ENCODE assay signal across 13 cellular contexts in genomic region chr9:108551030-108551964, GRCh38.
DNase-seq lines count a peak whose midpoint lies in the region; ATAC-seq and TF ChIP-seq lines count a peak whose summit lies in the region.
"Had no signal": no experiment of that assay in that cellular context is flagged by ENCODE, and none has a peak within 500 bp of the region (broad histone marks: within the 10 kb centered on the region; RNA-seq: fewer than 3 reads in every experiment).

No MANE protein-coding gene starts in this region.

- peak overlapping the region; percentile 62 for H3K14ac ChIP-seq in IMR-90 (replicated peaks; ENCODE audit: low read depth, low read length)

- no peaks in the 10 kb centered on the region for H3K9me3 Mint-ChIP-seq in T-helper 2 cell treated with Interferon-gamma antibody and Interleukin-4, amounts not matched to agents 5 μg/mL and 100 μg/mL, for 36 hours
- H3K9me3 Mint-ChIP-seq: activated T-helper 2 cell treated with anti-CD3 and anti-CD28 coated beads, Interferon-gamma antibody, Interleukin-2, Interleukin-4, amounts not matched to agents 10 μg/mL and 5 μg/mL and 100 μg/mL, durations not matched to agents 14 hours and 24 hours and 36 hours; nephron had no signal

- no peak overlapping the region for H3K4me3 Mint-ChIP-seq in T-helper 2 cell treated with Interferon-gamma antibody and Interleukin-4, amounts not matched to agents 5 μg/mL and 100 μg/mL, for 36 hours
- H3K4me3 Mint-ChIP-seq: nephron had no signal

- H3K4me1 Mint-ChIP-seq in T-helper 2 cell treated with Interferon-gamma antibody and Interleukin-4, amounts not matched to agents 5 μg/mL and 100 μg/mL, for 36 hours (ENCODE audit: low read depth) = no peaks in the 10 kb centered on the region
- H3K4me1 Mint-ChIP-seq: CD4-positive, alpha-beta memory T cell had no signal

- H3K27me3 Mint-ChIP-seq in T-helper 2 cell treated with Interferon-gamma antibody and Interleukin-4, amounts not matched to agents 5 μg/mL and 100 μg/mL, for 36 hours (ENCODE audit: low read depth) = no peaks in the 10 kb centered on the region
- H3K27me3 Mint-ChIP-seq: CD4-positive, alpha-beta memory T cell had no signal

- H2BK20ac ChIP-seq in IMR-90 (ENCODE audit: low read depth, low read length) = peak overlapping the region; percentile 85

- peak overlapping the region; percentile 90 for H2BK5ac ChIP-seq in IMR-90 (ENCODE audit: low read depth, low read length, poor library complexity, severe bottlenecking)

- TF ChIP-seq POLR2A in IMR-90 (IDR thresholded peaks at IDR 0.05; ENCODE audit: low read depth, low read length) = no peak

- peak overlapping the region; percentile 84 for H2AFZ ChIP-seq in IMR-90 (replicated peaks; ENCODE audit: low read length, poor library complexity)

- no peak overlapping the region for H3K4me3 ChIP-seq in AG04450 (ENCODE audit: low read depth, low read length)
- H3K4me3 ChIP-seq in IMR-90 (ENCODE audit: insufficient read depth, low read depth, low read length) = no peak overlapping the region

- peaks cover 2% of the 10 kb centered on the region; the same call in 1 of the 2 replicates for H3K9me1 ChIP-seq in IMR-90 (ENCODE audit: insufficient read depth, low read length)

- H2BK120ac ChIP-seq in IMR-90 (ENCODE audit: low read depth, low read length) = peak overlapping the region; percentile 92

- TF ChIP-seq CTCF in AG04450 (IDR thresholded peaks at IDR 0.05; ENCODE audit: low read depth, low read length) (no peak), IMR-90 (conservative IDR thresholded peaks at IDR 0.05; ENCODE audit: low read depth, low read length) (no peak)

- H4K91ac ChIP-seq in IMR-90 (ENCODE audit: insufficient read depth, low read depth, low read length) = peak overlapping the region; percentile 57

- H2BK15ac ChIP-seq in IMR-90 (ENCODE audit: low read depth, low read length) = peak overlapping the region; percentile 63; the same call in 2 of the 3 replicates

- H3K27me3 ChIP-seq in AG04450 (ENCODE audit: control insufficient read depth, insufficient read depth, low read length) = no peaks in the 10 kb centered on the region
- no peaks in the 10 kb centered on the region for H3K27me3 ChIP-seq in IMR-90 (ENCODE audit: control insufficient read depth, insufficient read depth, low read length)

- intact Hi-C loops in IMR-90 (cut with micrococcal nuclease) = loop anchor here (5.0 kb wide), 3 partner anchors 109 to 914 kb away; no protein-coding TSS in a partner anchor

- H3K27ac ChIP-seq in AG04450 (ENCODE audit: low read depth, low read length) = peak overlapping the region; percentile 21
- H3K27ac ChIP-seq in IMR-90 (ENCODE audit: insufficient read depth, low read length) = peak overlapping the region; percentile 89

- no peaks in the 10 kb centered on the region for H3K79me1 ChIP-seq in IMR-90 (ENCODE audit: low read depth in 1 of 2, low read length in 2 of 2)

- H3K18ac ChIP-seq in IMR-90 (ENCODE audit: low read depth, low read length) = peak overlapping the region; percentile 88

- peak overlapping the region; percentile 34 to 63; a peak in 3 of 4 replicates for H4K8ac ChIP-seq in IMR-90 (ENCODE audit: low read depth in 2 of 2, low read length in 2 of 2)

- dilution Hi-C loops in IMR-90 (cut with HindIII; ENCODE audit: low sequenced_read_pairs, unreplicated experiment) = no loop called here

- H3K56ac ChIP-seq in IMR-90 (ENCODE audit: extremely low read depth, insufficient read depth, low read length) = peak overlapping the region; percentile 72

- H3K36me3 Mint-ChIP-seq in T-helper 2 cell treated with Interferon-gamma antibody and Interleukin-4, amounts not matched to agents 5 μg/mL and 100 μg/mL, for 36 hours (ENCODE audit: low read depth) = no peaks in the 10 kb centered on the region
- H3K36me3 Mint-ChIP-seq: CD4-positive, alpha-beta memory T cell had no signal

- peak overlapping the region; percentile 74 for H3K4ac ChIP-seq in IMR-90 (ENCODE audit: low read depth, low read length)

- no peaks in the 10 kb centered on the region for H3K36me3 ChIP-seq in IMR-90 (ENCODE audit: control insufficient read depth, insufficient read depth, low read length)

- H3K9ac ChIP-seq in IMR-90 (ENCODE audit: low read depth, low read length) = peak overlapping the region; percentile 22; the same call in 1 of the 2 replicates

- H4K5ac ChIP-seq in IMR-90 (ENCODE audit: low read depth, low read length) = peak overlapping the region; percentile 68

- TF ChIP-seq RAD21 in IMR-90 (IDR thresholded peaks at IDR 0.05; ENCODE audit: low read length) = peak; percentile 24; the same call in 1 of the 2 replicates

- CTCF ChIA-PET in AG04450 (lab: Charles Lee) = interaction anchor here (1.5 to 1.7 kb wide), 2 partner anchors 14 to 16 kb away, joined by 5 to 6 read pairs; no protein-coding TSS in a partner anchor
- CTCF ChIA-PET in IMR-90 (lab: Yijun Ruan, JAX) = interaction anchor here (0.6 to 2.0 kb wide), 7 partner anchors 8 to 841 kb away, joined by 3 to 5 read pairs (median 3); no protein-coding TSS in a partner anchor

- WGBS in IMR-90 (ENCODE audit: extremely low coverage in 2 of 2, insufficient read length in 1 of 2), 2 experiments = 33% methylated on average over 3 of the region's 13 CpGs; no CpG with 5 or more reads in 1 of the 2 experiments

- DNase-seq in AG04450 (ENCODE audit: low read depth, low spot score) (peak; percentile 73), IMR-90 (peak; percentile 96), astrocyte of the hippocampus (ENCODE audit: low read depth, low spot score) (peak; percentile 83), left kidney (ENCODE audit: low read depth, low spot score) (peak; percentile 84)
- DNase-seq in activated naive CD4-positive, alpha-beta T cell treated with Interleukin-2 at 50 U/mL for 16 hours = no peak
- DNase-seq in T-helper 2 cell treated with Interferon-gamma antibody and Interleukin-4, amounts not matched to agents 5 μg/mL and 100 μg/mL, for 36 hours (ENCODE audit: low spot score) = no peak
- DNase-seq: CD4-positive, alpha-beta memory T cell; erythroblast; T-helper 1 cell had no signal

- BruUV-seq in IMR-90 (replicated peaks; lab: Mats Ljungman, UMichigan) = no TSS peak

- H3K4me1 ChIP-seq in IMR-90 (ENCODE audit: control insufficient read depth, insufficient read depth, low read length) = peaks cover 16% of the 10 kb centered on the region

- POLR2A ChIA-PET in AG04450 (lab: Yijun Ruan, JAX) = interaction anchor here (0.7 kb wide), 1 partner anchor 271 kb away, joined by 4 read pairs; no protein-coding TSS in a partner anchor
- POLR2A ChIA-PET in IMR-90 (lab: Charles Lee; ENCODE audit: unreplicated experiment) = no interaction called here

- ATAC-seq in IMR-90 (ENCODE audit: low read depth) (peak; percentile 94), HG03460 (IDR thresholded peaks at IDR 0.05; ENCODE audit: unreplicated experiment) (no peak), GM19463 (IDR thresholded peaks at IDR 0.05; ENCODE audit: unreplicated experiment) (no peak)

- no peak overlapping the region for H3K27ac Mint-ChIP-seq in T-helper 2 cell treated with Interferon-gamma antibody and Interleukin-4, amounts not matched to agents 5 μg/mL and 100 μg/mL, for 36 hours
- H3K27ac Mint-ChIP-seq: activated T-helper 2 cell treated with anti-CD3 and anti-CD28 coated beads, Interferon-gamma antibody, Interleukin-2, Interleukin-4, amounts not matched to agents 10 μg/mL and 5 μg/mL and 100 μg/mL, durations not matched to agents 14 hours and 24 hours and 36 hours; CD4-positive, alpha-beta memory T cell had no signal

- peak overlapping the region; percentile 85; the same call in 1 of the 2 replicates for H3K23ac ChIP-seq in IMR-90 (ENCODE audit: low read depth, low read length)

- no peaks in the 10 kb centered on the region for H4K20me1 ChIP-seq in IMR-90 (ENCODE audit: insufficient read depth, low read length)

- H3K4me2 ChIP-seq in IMR-90 (ENCODE audit: low read depth, low read length) = peak overlapping the region; percentile 61

- in situ Hi-C loops in IMR-90 (cut with MboI; ENCODE audit: low sequenced_read_pairs) = loop anchor here (25.0 kb wide), 1 partner anchor 814 kb away; no protein-coding TSS in a partner anchor

- H2AK9ac ChIP-seq in IMR-90 (replicated peaks; ENCODE audit: low read depth, low read length, poor library complexity) = peak overlapping the region; percentile 84

- H3K9me3 ChIP-seq in AG04450 (ENCODE audit: control insufficient read depth, insufficient read depth, low read length) = no peaks in the 10 kb centered on the region
- H3K9me3 ChIP-seq in IMR-90 (ENCODE audit: control insufficient read depth, insufficient read depth, low read length) = no peaks in the 10 kb centered on the region

- peak overlapping the region; percentile 14 for H2AK5ac ChIP-seq in IMR-90 (ENCODE audit: low read depth, low read length)

TF ChIP-seq in IMR-90, 13 proteins besides CTCF, POLR2A, EP300 and RAD21 (continues in another document):
- TF ChIP-seq BHLHE40 (IDR thresholded peaks at IDR 0.05; ENCODE audit: low read depth, low read length) (peak; percentile 46), SMC3 (IDR thresholded peaks at IDR 0.05; ENCODE audit: low read depth, low read length) (no peak), NFE2L2 (IDR thresholded peaks at IDR 0.05; ENCODE audit: low read depth, low read length) (no peak), CHD1 (IDR thresholded peaks at IDR 0.05; ENCODE audit: low read depth, low read length) (no peak), ELK1 (IDR thresholded peaks at IDR 0.05; ENCODE audit: borderline replicate concordance, low read depth, low read length) (no peak), RFX5 (IDR thresholded peaks at IDR 0.05; ENCODE audit: low read depth, low read length) (no peak), USF2 (IDR thresholded peaks at IDR 0.05; ENCODE audit: low read depth, low read length) (no peak), MXI1 (IDR thresholded peaks at IDR 0.05; ENCODE audit: borderline replicate concordance, low read depth, low read length) (no peak), MAFK (IDR thresholded peaks at IDR 0.05; ENCODE audit: low read depth, low read length) (peak; percentile 6; the same call in 1 of the 2 replicates), MAZ (IDR thresholded peaks at IDR 0.05; ENCODE audit: borderline replicate concordance, low read depth, low read length) (no peak)

Comparison
In these comparisons a context has a peak if more than half of its experiments do, and no peak if none do; other contexts are left out.
1. DNase-seq: peak in AG04450 (single experiment), IMR-90 (single experiment), astrocyte of the hippocampus (single experiment) and left kidney (single experiment); none in activated naive CD4-positive, alpha-beta T cell treated with Interleukin-2 at 50 U/mL for 16 hours (single experiment) and T-helper 2 cell treated with Interferon-gamma antibody and Interleukin-4, amounts not matched to agents 5 μg/mL and 100 μg/mL, for 36 hours (single experiment).